26 cellular contexts compared by ENCODE assay signal in genomic region chr14:65946494-65946893, GRCh38.
"Had no signal": no experiment of that assay in that cellular context is flagged by ENCODE, and none has a peak within 500 bp of the region (broad histone marks: within the 10 kb centered on the region; RNA-seq: fewer than 3 reads in every experiment).

No MANE protein-coding gene starts in this region.

- FAIRE-seq: TTC549 had no signal

- H3K27ac Mint-ChIP-seq: activated CD4-positive, alpha-beta memory T cell treated with anti-CD3 and anti-CD28 coated beads for 36 hours; activated CD4-positive, alpha-beta T cell treated with anti-CD3 and anti-CD28 coated beads, Interleukin-2, amount 10 ng/mL, durations not matched to agents 7 days and 5 days had no signal

- ATAC-seq: activated naive CD4-positive, alpha-beta T cell treated with anti-CD3 and anti-CD28 coated beads, Interleukin-2, amount 50 U/mL, for 72 hours; activated T-cell treated with anti-CD3 and anti-CD28 coated beads, Interleukin-2, amount 50 U/mL, for 4 hours; Panc1; Right ventricle myocardium inferior had no signal

- H3K36me3 Mint-ChIP-seq: activated CD4-positive, alpha-beta memory T cell treated with anti-CD3 and anti-CD28 coated beads for 36 hours had no signal

- H3K4me3 Mint-ChIP-seq: activated CD4-positive, alpha-beta memory T cell treated with anti-CD3 and anti-CD28 coated beads for 36 hours; activated CD4-positive, alpha-beta T cell treated with anti-CD3 and anti-CD28 coated beads, Interleukin-2, amount 10 ng/mL, durations not matched to agents 7 days and 5 days; activated T-cell treated with anti-CD3 and anti-CD28 coated beads, Interleukin-2, amount 50 U/mL, for 4 hours had no signal

- DNase-seq: activated CD4-positive, alpha-beta memory T cell treated with anti-CD3 and anti-CD28 coated beads for 36 hours; activated CD4-positive, alpha-beta T cell treated with anti-CD3 and anti-CD28 coated beads, Interleukin-2, amount 10 ng/mL, durations not matched to agents 7 days and 5 days; activated CD4-positive, CD25-positive, alpha-beta regulatory T cell; activated CD8-positive, alpha-beta memory T cell treated with anti-CD3 and anti-CD28 coated beads for 24 hours; activated effector memory CD4-positive, alpha-beta T cell treated with anti-CD3 and anti-CD28 coated beads, Interleukin-2, amount 50 U/mL, for 16 hours; activated naive CD4-positive, alpha-beta T cell treated with Interleukin-2 at 50 U/mL for 16 hours; activated T-cell treated with anti-CD3 and anti-CD28 coated beads, Interleukin-2, amount 50 U/mL, for 4 hours; brain microvascular endothelial cell; Kasumi-1; NCI-H1048; NCI-H1417; NCI-H1930; NCI-H2107; NCI-H2171 treated with DMSO at 0.1 percent for 48 hours; NCI-H226; NCI-H526 treated with DMSO at 0.1 percent for 48 hours; NCI-H82; NK-92 treated with Interleukin-12 subunit alpha and Interleukin-12 subunit beta, amount 100 ng/mL, for 24 hours; OCI-M1; RPMI8226; SK-N-SH; T1000 had no signal

- H3K9me3 Mint-ChIP-seq: activated CD4-positive, alpha-beta memory T cell treated with anti-CD3 and anti-CD28 coated beads for 36 hours; activated CD4-positive, alpha-beta T cell treated with anti-CD3 and anti-CD28 coated beads, Interleukin-2, amount 10 ng/mL, durations not matched to agents 7 days and 5 days; activated T-cell treated with anti-CD3 and anti-CD28 coated beads, Interleukin-2, amount 50 U/mL, for 4 hours had no signal
